24 cellular contexts compared by ENCODE assay signal in the genomic region with DNA sequence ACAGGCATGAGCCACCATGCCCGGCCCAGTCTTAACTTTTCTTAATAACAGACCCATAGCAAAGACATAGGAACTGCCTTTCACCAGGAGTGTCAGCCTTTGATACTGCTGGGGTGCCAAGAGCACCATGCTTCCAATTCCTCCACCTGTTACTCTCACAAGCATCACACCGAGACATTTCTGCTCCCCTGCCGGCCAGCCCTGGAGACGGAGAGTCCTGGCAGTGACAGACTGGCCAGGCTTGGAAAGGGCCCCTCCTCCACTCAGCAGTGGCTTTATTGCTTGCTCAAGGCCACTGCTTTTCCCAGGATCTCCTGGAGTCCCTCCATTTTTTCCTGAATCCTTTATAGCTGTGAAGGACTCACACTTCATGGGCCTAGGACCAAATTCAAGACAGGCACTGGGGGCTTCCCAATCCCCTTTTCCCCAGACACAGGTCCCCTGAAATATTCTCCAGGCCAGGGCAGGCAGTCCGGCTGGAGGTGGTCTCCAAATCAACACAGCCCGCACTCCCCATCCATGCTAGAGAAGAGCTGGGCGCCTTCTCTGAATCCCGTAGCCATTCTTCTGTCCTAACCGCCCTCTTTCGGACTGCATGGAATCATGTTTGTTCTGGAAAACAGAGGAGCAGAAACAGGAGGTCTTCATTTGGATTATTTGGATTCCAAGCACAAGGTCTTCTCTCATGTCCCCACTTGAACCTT. TPM values are rescaled to one million over a fixed set of nuclear protein-coding genes. Genes with fewer than 3 reads are reported as not detected.
DNase-seq lines count a peak whose midpoint lies in the region; ATAC-seq, FAIRE-seq and TF ChIP-seq lines count a peak whose summit lies in the region.
"Had no signal": no experiment of that assay in that cellular context is flagged by ENCODE, and none has a peak within 500 bp of the region (broad histone marks: within the 10 kb centered on the region; RNA-seq: fewer than 3 reads in every experiment).

No MANE protein-coding gene starts in this region.

- FAIRE-seq in pancreas (lab: Jason Lieb, UNC) = no peak
- FAIRE-seq: GM12878 had no signal

- no peak overlapping the region for H3K4me3 Mint-ChIP-seq in naive thymus-derived CD4-positive, alpha-beta T cell
- H3K4me3 Mint-ChIP-seq: CD8-positive, alpha-beta memory T cell had no signal

- DNase-seq in right atrium auricular region (ENCODE audit: low spot score) (peak; percentile 23), Right ventricle myocardium inferior (ENCODE audit: missing footprints) (no peak), cerebellar cortex (ENCODE audit: low spot score) (peak; percentile 52), left kidney (ENCODE audit: low read depth, low spot score) (peak; percentile 46), pancreas (peak in 2 of 6 donors; percentile 17 to 51), breast epithelium (ENCODE audit: low spot score in 2 of 2) (no peak), NCI-H446 (lab: John Stamatoyannopoulos, UW) (no peak)
- no peak for DNase-seq in naive thymus-derived CD4-positive, alpha-beta T cell
- DNase-seq: CD8-positive, alpha-beta memory T cell; GM23248; KG1; NCI-H1092 treated with DMSO at 0.1 percent for 48 hours; NCI-H1436 treated with DMSO at 0.1 percent for 48 hours; NCI-H2029; NCI-H2227 treated with DMSO at 0.1 percent for 48 hours; NCI-H510A treated with DMSO at 0.1 percent for 48 hours; NCI-H748 treated with DMSO at 0.1 percent for 48 hours; Peyer's patch; SJCRH30 had no signal

- H3K27ac ChIP-seq in right atrium auricular region (no peak overlapping the region), pancreas (no peak overlapping the region), breast epithelium (no peak overlapping the region)
- no peak overlapping the region for H3K27ac ChIP-seq in naive thymus-derived CD4-positive, alpha-beta T cell (ENCODE audit: low read depth, low read length)
- H3K27ac ChIP-seq: C4-2B, GM23248, Peyer's patch, SJCRH30 had no signal

- H3K4me3 ChIP-seq in right atrium auricular region = no peak overlapping the region
- no peak overlapping the region for H3K4me3 ChIP-seq in pancreas
- H3K4me3 ChIP-seq in naive thymus-derived CD4-positive, alpha-beta T cell (ENCODE audit: low read length) = no peak overlapping the region
- H3K4me3 ChIP-seq in breast epithelium = no peak overlapping the region
- H3K4me3 ChIP-seq: GM12878, GM23248, HAP-1, Peyer's patch, SJCRH30 had no signal

- H3K27ac Mint-ChIP-seq in naive thymus-derived CD4-positive, alpha-beta T cell = no peak overlapping the region

- CTCF ChIA-PET in naive thymus-derived CD4-positive, alpha-beta T cell (lab: Charles Lee) = no interaction called here

- intact Hi-C loops in Right ventricle myocardium inferior (cut with DNase I) = no loop called here
- intact Hi-C loops in pancreas (cut with DNase I) = loop anchor here in 1 of 3 donors (10.0 kb wide), 1 partner anchor 60 kb away; no protein-coding TSS in a partner anchor
- intact Hi-C loops in naive thymus-derived CD4-positive, alpha-beta T cell (cut with micrococcal nuclease) = no loop called here
- intact Hi-C loops in breast epithelium (cut with DNase I; ENCODE audit: low total_unique reads) = no loop called here

- H3K9me3 ChIP-seq in right atrium auricular region (no peaks in the 10 kb centered on the region), pancreas (no peaks in the 10 kb centered on the region), breast epithelium (no peaks in the 10 kb centered on the region)
- H3K9me3 ChIP-seq in naive thymus-derived CD4-positive, alpha-beta T cell (ENCODE audit: control insufficient read depth in 2 of 3, low read length in 3 of 3) = no peaks in the 10 kb centered on the region
- H3K9me3 ChIP-seq: HAP-1, Peyer's patch, SJCRH30 had no signal

- no peak for TF ChIP-seq CTCF in right atrium auricular region (IDR thresholded peaks at IDR 0.05)
- no peak for TF ChIP-seq CTCF in pancreas (IDR thresholded peaks at IDR 0.05)
- TF ChIP-seq CTCF in breast epithelium (IDR thresholded peaks at IDR 0.05) = no peak

- peaks cover 0 to 3% (median 0%) of the 10 kb centered on the region in 11 donors for H3K9me3 Mint-ChIP-seq in naive thymus-derived CD4-positive, alpha-beta T cell
- H3K9me3 Mint-ChIP-seq: CD8-positive, alpha-beta memory T cell had no signal

- WGBS in pancreas, 2 donors = 69 to 70% methylated on average over 10 of the region's 10 CpGs

- H3K27me3 ChIP-seq in right atrium auricular region = no peaks in the 10 kb centered on the region
- H3K27me3 ChIP-seq in pancreas = no peaks in the 10 kb centered on the region
- H3K27me3 ChIP-seq in naive thymus-derived CD4-positive, alpha-beta T cell (ENCODE audit: control insufficient read depth in 2 of 2, insufficient read depth in 2 of 2, low read length in 2 of 2) = no peaks in the 10 kb centered on the region
- H3K27me3 ChIP-seq in breast epithelium = no peaks in the 10 kb centered on the region
- H3K27me3 ChIP-seq: Peyer's patch had no signal

- H3K36me3 Mint-ChIP-seq in naive thymus-derived CD4-positive, alpha-beta T cell = peaks cover 0 to under 1% (median 0%) of the 10 kb centered on the region in 5 donors
- H3K36me3 Mint-ChIP-seq: CD8-positive, alpha-beta memory T cell had no signal

- no peak for TF ChIP-seq POLR2A in breast epithelium (IDR thresholded peaks at IDR 0.05)

- peaks cover 0 to 17% (median 5%) of the 10 kb centered on the region in 5 donors for H3K27me3 Mint-ChIP-seq in naive thymus-derived CD4-positive, alpha-beta T cell

- H3K36me3 ChIP-seq in right atrium auricular region (no peaks in the 10 kb centered on the region), pancreas (no peaks in the 10 kb centered on the region), breast epithelium (no peaks in the 10 kb centered on the region)
- H3K36me3 ChIP-seq in naive thymus-derived CD4-positive, alpha-beta T cell (ENCODE audit: control insufficient read depth in 2 of 3, insufficient read depth in 3 of 3, low read length in 3 of 3) = no peaks in the 10 kb centered on the region
- H3K36me3 ChIP-seq: HAP-1, Peyer's patch, SJCRH30 had no signal

- peaks cover 0 to 10% (median 0%) of the 10 kb centered on the region in 7 donors for H3K4me1 Mint-ChIP-seq in naive thymus-derived CD4-positive, alpha-beta T cell
- H3K4me1 Mint-ChIP-seq: CD8-positive, alpha-beta memory T cell had no signal

- ATAC-seq in Right ventricle myocardium inferior (no peak), pancreas (peak; percentile 58 to 87 (median 76))
- ATAC-seq in naive thymus-derived CD4-positive, alpha-beta T cell = no peak
- ATAC-seq: GM12878 had no signal

- H3K4me1 ChIP-seq in right atrium auricular region (no peaks in the 10 kb centered on the region), pancreas (no peaks in the 10 kb centered on the region), breast epithelium (no peaks in the 10 kb centered on the region)
- no peaks in the 10 kb centered on the region for H3K4me1 ChIP-seq in naive thymus-derived CD4-positive, alpha-beta T cell (ENCODE audit: control insufficient read depth in 2 of 2, insufficient read depth in 2 of 2, low read length in 2 of 2)
- H3K4me1 ChIP-seq: HAP-1, Peyer's patch, SJCRH30 had no signal

- POLR2A ChIA-PET in naive thymus-derived CD4-positive, alpha-beta T cell (lab: Charles Lee) = no interaction called here

RNA-seq across cellular contexts. Expression of gene PTPRF, which starts 25.5 kb away (rescaled TPM):
- total RNA-seq in right atrium auricular region (10 to 100 TPM in 1 of 2 donors, 1 to 10 TPM in 1; 7.4 to 27.7 TPM), Right ventricle myocardium inferior (7.7 TPM), pancreas (100 to 1,000 TPM in 5 of 6 donors, 10 to 100 TPM in 1; 89.2 to 210 (median 131) TPM), breast epithelium (100 to 1,000 TPM; 109 to 149 (median 116) TPM)
- 10 to 100 TPM; 42.9 to 44.6 TPM for polyA plus RNA-seq in pancreas
- total RNA-seq in naive thymus-derived CD4-positive, alpha-beta T cell = 1 to 10 TPM in 2 of 5 experiments, under 1 TPM in 1, not detected in 2; 0.49 to 2.3 (median 1.8) TPM
- not detected for polyA plus RNA-seq in naive thymus-derived CD4-positive, alpha-beta T cell
- polyA plus RNA-seq: CD8-positive, alpha-beta memory T cell had no signal

RNA-seq across cellular contexts. Expression of gene HYI, which starts 51.5 kb away (rescaled TPM):
- total RNA-seq in right atrium auricular region (10 to 100 TPM; 17.3 to 23.0 TPM), Right ventricle myocardium inferior (20.2 TPM), pancreas (10 to 100 TPM; 39.9 to 73.1 (median 55.0) TPM), breast epithelium (10 to 100 TPM; 66.6 to 79.3 (median 70.1) TPM)
- polyA plus RNA-seq in pancreas = 100 to 1,000 TPM; 229 to 235 TPM
- 10 to 100 TPM; 15.8 to 29.3 (median 26.8) TPM for total RNA-seq in naive thymus-derived CD4-positive, alpha-beta T cell
- 1 to 10 TPM; 4.4 to 5.6 TPM for polyA plus RNA-seq in naive thymus-derived CD4-positive, alpha-beta T cell
- total RNA-seq: A172, OCI-LY7, SJCRH30 had no signal

Comparison
In these comparisons a context has a peak if more than half of its experiments do, and no peak if none do; other contexts are left out.
1. DNase-seq: peak in right atrium auricular region (single experiment), cerebellar cortex (single experiment) and left kidney (single experiment); none in Right ventricle myocardium inferior (single experiment), naive thymus-derived CD4-positive, alpha-beta T cell (0 of 9), breast epithelium (0 of 2) and NCI-H446 (0 of 2).
2. ATAC-seq: peak in pancreas (4 of 4); none in Right ventricle myocardium inferior (single experiment) and naive thymus-derived CD4-positive, alpha-beta T cell (single experiment).